Comparison of ENCODE assay signal across 11 cellular contexts in the genomic region with DNA sequence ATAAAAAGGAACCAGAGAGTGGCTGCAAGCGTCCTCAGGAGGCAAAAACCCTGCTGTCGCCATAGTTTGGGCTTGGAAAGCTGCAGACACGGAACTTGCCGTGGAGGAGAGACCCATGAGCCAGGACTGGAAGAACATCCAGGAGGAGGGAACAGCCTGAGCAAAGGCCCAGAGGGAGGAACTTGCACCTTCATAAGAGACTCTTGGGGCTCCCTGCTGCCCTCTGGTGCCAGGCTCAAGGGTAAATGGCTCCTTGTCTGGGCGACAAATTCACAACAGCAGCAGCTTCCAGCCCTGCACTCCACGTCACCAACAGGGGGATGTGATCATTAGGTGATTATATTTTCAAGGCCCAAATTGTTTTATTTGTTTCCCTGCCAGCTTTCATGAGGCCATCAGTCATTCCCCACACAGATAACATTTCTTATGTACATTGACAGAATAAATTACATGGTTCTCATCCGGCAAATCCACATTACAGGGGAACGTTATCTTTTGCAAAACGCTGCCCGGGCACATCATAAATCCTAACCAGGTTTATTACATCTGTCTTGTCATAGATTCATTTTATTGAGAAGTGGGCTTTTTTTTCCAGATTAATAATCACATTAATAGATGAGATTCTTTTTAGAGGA.
DNase-seq lines count a peak whose midpoint lies in the region; ATAC-seq, FAIRE-seq and TF ChIP-seq lines count a peak whose summit lies in the region.
"Had no signal": no experiment of that assay in that cellular context is flagged by ENCODE, and none has a peak within 500 bp of the region (broad histone marks: within the 10 kb centered on the region; RNA-seq: fewer than 3 reads in every experiment).

No MANE protein-coding gene starts in this region.

- FAIRE-seq in HTR-8/SVneo (lab: Jason Lieb, UNC) = no peak
- FAIRE-seq: islet of Langerhans had no signal

- H3K36me3 ChIP-seq in MM.1S (replicated peaks; ENCODE audit: insufficient read depth, low read length) = no peaks in the 10 kb centered on the region
- no peaks in the 10 kb centered on the region for H3K36me3 ChIP-seq in RWPE2 (ENCODE audit: low read depth)
- H3K36me3 ChIP-seq: thoracic aorta had no signal

- H3K9me2 ChIP-seq in MM.1S (replicated peaks; ENCODE audit: insufficient read depth, low read length) = no peaks in the 10 kb centered on the region

- DNase-seq in DMS79 treated with DMSO at 0.1 percent for 48 hours (lab: John Stamatoyannopoulos, UW) (peak; percentile 24), DMS79 (lab: John Stamatoyannopoulos, UW) (no peak), MM.1S (peak; percentile 33), RWPE2 (ENCODE audit: low spot score) (no peak), head of caudate nucleus (peak in 40 of 42 donors; percentile 21 to 83 (median 60)), HTR-8/SVneo (ENCODE audit: insufficient read length, low spot score) (no peak), activated T-cell treated with anti-CD3 and anti-CD28 coated beads for 4 hours (no peak)

- H3K9me3 ChIP-seq in MM.1S (replicated peaks; ENCODE audit: insufficient read depth, low read length) (no peaks in the 10 kb centered on the region), RWPE2 (ENCODE audit: severe bottlenecking) (no peaks in the 10 kb centered on the region)
- H3K9me3 ChIP-seq: thoracic aorta had no signal

- ATAC-seq in RWPE2 (ENCODE audit: low read depth) (no peak; the same call in 2 of the 3 replicates), HG02852 (IDR thresholded peaks at IDR 0.05; ENCODE audit: unreplicated experiment) (no peak)
- ATAC-seq: T-cell had no signal

- TF ChIP-seq CTCF in MM.1S (IDR thresholded peaks at IDR 0.05; ENCODE audit: low read length) (peak; percentile 51), RWPE2 (IDR thresholded peaks at IDR 0.05; ENCODE audit: poor library complexity, severe bottlenecking) (peak; percentile 30)

- intact Hi-C loops in head of caudate nucleus (cut with DNase I) = no loop called here

- H3K4me2 ChIP-seq in MM.1S (ENCODE audit: low read depth, low read length) = no peak overlapping the region

- H3K4me1 ChIP-seq in MM.1S (ENCODE audit: low read length) = no peaks in the 10 kb centered on the region
- H3K4me1 ChIP-seq in RWPE2 (ENCODE audit: insufficient read depth, poor library complexity, severe bottlenecking) = no peaks in the 10 kb centered on the region

- H3K9ac ChIP-seq in MM.1S (ENCODE audit: low read length) = no peak overlapping the region

- H3K27ac ChIP-seq in MM.1S (ENCODE audit: low read length) (no peak overlapping the region), RWPE2 (ENCODE audit: poor library complexity, severe bottlenecking) (no peak overlapping the region)
- H3K27ac ChIP-seq: thoracic aorta had no signal

- no peaks in the 10 kb centered on the region for H4K20me1 ChIP-seq in MM.1S (ENCODE audit: insufficient read depth, low read length)

- peaks cover 48% of the 10 kb centered on the region for H3K27me3 ChIP-seq in MM.1S (replicated peaks; ENCODE audit: insufficient read depth, low read length)
- H3K27me3 ChIP-seq in RWPE2 (ENCODE audit: insufficient read depth, poor library complexity, severe bottlenecking) = peaks cover 6% of the 10 kb centered on the region

- H3K79me2 ChIP-seq in MM.1S (ENCODE audit: low read length) = no peaks in the 10 kb centered on the region

- no peak overlapping the region for H2AFZ ChIP-seq in MM.1S (ENCODE audit: low read length)

- H3K4me3 ChIP-seq in MM.1S (ENCODE audit: low read length) (no peak overlapping the region), RWPE2 (ENCODE audit: severe bottlenecking) (no peak overlapping the region)
- H3K4me3 ChIP-seq: thoracic aorta had no signal

- no peaks in the 10 kb centered on the region for H3F3A ChIP-seq in MM.1S (ENCODE audit: insufficient read depth, low read length)

Comparison
In these comparisons a context has a peak if more than half of its experiments do, and no peak if none do; other contexts are left out.
1. DNase-seq: peak in DMS79 treated with DMSO at 0.1 percent for 48 hours (single experiment), MM.1S (single experiment) and head of caudate nucleus (40 of 42); none in DMS79 (single experiment), RWPE2 (single experiment), HTR-8/SVneo (single experiment) and activated T-cell treated with anti-CD3 and anti-CD28 coated beads for 4 hours (single experiment).